In the genomic region with DNA sequence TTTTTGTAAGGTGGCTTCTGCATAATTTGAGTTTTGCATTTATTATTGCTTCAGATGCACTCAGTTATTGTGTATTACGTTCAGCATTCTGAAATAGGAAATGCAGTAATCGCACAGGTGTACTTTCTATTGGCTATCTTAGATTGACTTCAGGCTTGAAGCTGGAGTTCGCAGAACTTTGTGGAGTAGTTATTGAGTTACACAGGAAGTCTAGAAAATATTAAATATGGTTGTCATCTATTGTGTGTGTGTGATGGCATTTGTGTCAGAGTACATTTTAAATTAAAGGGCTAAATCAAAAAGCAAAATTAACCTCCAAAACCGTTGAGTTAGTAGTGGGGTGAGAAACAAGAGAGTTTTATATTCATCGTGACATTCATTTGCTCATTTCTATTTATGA, we compare ENCODE assay signal across 8 cellular contexts. TPM values are rescaled to one million over a fixed set of nuclear protein-coding genes. Genes with fewer than 3 reads are reported as not detected.
A peak's percentile ranks its signal among the peaks of the same experiment; 100 is the strongest.
DNase-seq lines count a peak whose midpoint lies in the region; ATAC-seq and TF ChIP-seq lines count a peak whose summit lies in the region.

No MANE protein-coding gene starts in this region.

- H3K79me2 ChIP-seq in smooth muscle cell (ENCODE audit: low read depth), result peaks cover 64% of the 10 kb centered on the region

- peaks cover 6% of the 10 kb centered on the region for H3K36me3 ChIP-seq in smooth muscle cell (ENCODE audit: low read depth)

- peaks cover 21% of the 10 kb centered on the region for H3F3A ChIP-seq in smooth muscle cell (ENCODE audit: low read depth)

- H3K4me3 ChIP-seq in fibroblast of pulmonary artery (replicated peaks; ENCODE audit: low read depth, low read length) (peak overlapping the region; percentile 95), smooth muscle cell (peak overlapping the region; percentile 87)

- intact Hi-C loops in activated CD4-positive, alpha-beta T cell treated with anti-CD3 and anti-CD28 coated beads, Interleukin-2, amount 10 ng/mL, durations not matched to agents 24 days and 14 days (cut with micrococcal nuclease), result no loop called here
- intact Hi-C loops in left colon (cut with DNase I, micrococcal nuclease), result no loop called here

- WGBS in smooth muscle cell (ENCODE audit: low lambda C conversion rate), result 80% methylated on average over 5 of the region's 5 CpGs

- H3K4me1 Mint-ChIP-seq in activated CD4-positive, alpha-beta T cell treated with anti-CD3 and anti-CD28 coated beads, Interleukin-2, amount 10 ng/mL, durations not matched to agents 24 days and 14 days, result peaks cover 34% of the 10 kb centered on the region

- H3K9me3 ChIP-seq in smooth muscle cell (replicated peaks; ENCODE audit: low read depth), result no peaks in the 10 kb centered on the region

- peak overlapping the region; percentile 97 for H3K4me2 ChIP-seq in smooth muscle cell

- peak overlapping the region; percentile 91 for H3K27ac ChIP-seq in smooth muscle cell (ENCODE audit: low read depth)

- peak overlapping the region; percentile 79 for H3K27ac Mint-ChIP-seq in activated CD4-positive, alpha-beta T cell treated with anti-CD3 and anti-CD28 coated beads, Interleukin-2, amount 10 ng/mL, durations not matched to agents 24 days and 14 days

- peak; percentile 75 for DNase-seq in activated CD4-positive, alpha-beta T cell treated with anti-CD3 and anti-CD28 coated beads, Interleukin-2, amount 10 ng/mL, durations not matched to agents 24 days and 14 days
- DNase-seq in activated CD4-positive, alpha-beta T cell treated with anti-CD3 and anti-CD28 coated beads for 1 hour, result no peak
- DNase-seq in SW480 (ENCODE audit: low spot score) (peak; percentile 35), fibroblast of pulmonary artery (ENCODE audit: low read depth) (peak; percentile 16), smooth muscle cell (lab: John Stamatoyannopoulos, UW; ENCODE audit: unreplicated experiment) (no peak), left colon (no peak)

- H3K4me1 ChIP-seq in smooth muscle cell (ENCODE audit: low read depth), result peaks cover 26% of the 10 kb centered on the region

- peaks cover 39% of the 10 kb centered on the region for H3K36me3 Mint-ChIP-seq in activated CD4-positive, alpha-beta T cell treated with anti-CD3 and anti-CD28 coated beads, Interleukin-2, amount 10 ng/mL, durations not matched to agents 24 days and 14 days (ENCODE audit: low read depth)

- H3K27me3 ChIP-seq in smooth muscle cell (ENCODE audit: low read depth), result no peaks in the 10 kb centered on the region

- no peak for TF ChIP-seq CTCF in fibroblast of pulmonary artery (IDR thresholded peaks at IDR 0.05; ENCODE audit: low read length, missing control alignments)
- no peak for TF ChIP-seq CTCF in smooth muscle cell (IDR thresholded peaks at IDR 0.05; ENCODE audit: borderline replicate concordance, insufficient read depth, poor library complexity, severe bottlenecking)

- ATAC-seq in HG03095 (IDR thresholded peaks at IDR 0.05; ENCODE audit: unreplicated experiment), result no peak
- no peak for ATAC-seq in left colon
- no peak for ATAC-seq in HG03342 (IDR thresholded peaks at IDR 0.05; ENCODE audit: unreplicated experiment)

- no peaks in the 10 kb centered on the region for H3K27me3 Mint-ChIP-seq in activated CD4-positive, alpha-beta T cell treated with anti-CD3 and anti-CD28 coated beads, Interleukin-2, amount 10 ng/mL, durations not matched to agents 24 days and 14 days

- peak overlapping the region; percentile 91 for H3K9ac ChIP-seq in smooth muscle cell (ENCODE audit: low read depth)

- H4K20me1 ChIP-seq in smooth muscle cell (ENCODE audit: low read depth), result peaks cover 6% of the 10 kb centered on the region

- no peak overlapping the region for H2AFZ ChIP-seq in smooth muscle cell (ENCODE audit: low read depth)

- peak overlapping the region; percentile 91 for H3K4me3 Mint-ChIP-seq in activated CD4-positive, alpha-beta T cell treated with anti-CD3 and anti-CD28 coated beads, Interleukin-2, amount 10 ng/mL, durations not matched to agents 24 days and 14 days

- no peaks in the 10 kb centered on the region for H3K9me3 Mint-ChIP-seq in activated CD4-positive, alpha-beta T cell treated with anti-CD3 and anti-CD28 coated beads, Interleukin-2, amount 10 ng/mL, durations not matched to agents 24 days and 14 days

RNA-seq across cellular contexts. Expression of gene ARID2, which starts 2.7 kb away (rescaled TPM):
- total RNA-seq in activated CD4-positive, alpha-beta T cell treated with anti-CD3 and anti-CD28 coated beads, Interleukin-2, amount 10 ng/mL, durations not matched to agents 24 days and 14 days, result 36.4 and 37.8 TPM in 2 replicates
- total RNA-seq in smooth muscle cell (36.2 and 37.2 TPM in 2 replicates), left colon (10 to 100 TPM; 31.0 to 32.0 TPM)
- polyA plus RNA-seq in smooth muscle cell, result 8.2 and 9.9 TPM in 2 replicates

Comparison
In these comparisons a context has a peak if more than half of its experiments do, and no peak if none do; other contexts are left out.
1. DNase-seq: peak in activated CD4-positive, alpha-beta T cell treated with anti-CD3 and anti-CD28 coated beads, Interleukin-2, amount 10 ng/mL, durations not matched to agents 24 days and 14 days (single experiment), SW480 (single experiment) and fibroblast of pulmonary artery (single experiment); none in activated CD4-positive, alpha-beta T cell treated with anti-CD3 and anti-CD28 coated beads for 1 hour (single experiment), smooth muscle cell (single experiment) and left colon (0 of 2).